Comparison of ENCODE assay signal across 29 cellular contexts in the genomic region with DNA sequence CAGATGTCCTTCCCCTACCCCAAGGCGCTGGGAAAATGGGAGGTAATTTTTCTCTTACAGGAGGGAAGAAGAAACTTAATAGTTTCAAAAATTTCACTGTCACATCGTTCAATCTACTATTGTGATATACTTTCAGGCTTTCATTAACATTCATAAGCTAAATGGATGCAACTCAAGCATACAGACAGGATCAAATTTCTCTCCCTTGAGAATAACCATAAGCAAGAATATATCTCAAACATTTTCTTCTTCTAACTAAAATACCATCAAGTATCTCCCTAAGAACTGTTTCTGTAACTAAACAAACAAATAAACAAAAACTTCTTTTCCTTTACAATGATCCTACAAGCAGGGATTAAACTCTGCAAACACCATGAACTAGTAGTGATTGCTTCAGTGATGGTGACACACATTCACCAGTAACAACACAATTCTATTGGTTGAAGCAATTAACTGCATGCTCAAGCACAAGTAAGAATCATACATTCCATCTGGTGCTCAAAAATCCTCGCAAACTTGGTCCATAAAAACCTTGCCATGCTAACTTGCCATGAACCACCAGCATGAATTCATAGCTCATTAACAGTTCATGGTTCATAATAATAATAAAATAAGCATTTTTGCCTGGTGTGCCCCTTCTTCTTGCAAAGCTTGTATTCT.
DNase-seq lines count a peak whose midpoint lies in the region; ATAC-seq and TF ChIP-seq lines count a peak whose summit lies in the region.
"Had no signal": no experiment of that assay in that cellular context is flagged by ENCODE, and none has a peak within 500 bp of the region (broad histone marks: within the 10 kb centered on the region; RNA-seq: fewer than 3 reads in every experiment).

No MANE protein-coding gene starts in this region.

- DNase-seq in left ventricle myocardium inferior (no peak), Right ventricle myocardium inferior (ENCODE audit: missing footprints) (no peak), NCI-H2171 treated with DMSO at 0.1 percent for 48 hours (lab: John Stamatoyannopoulos, UW) (peak; percentile 70), fibroblast of villous mesenchyme (ENCODE audit: low read depth) (peak; percentile 47), AG20443 (ENCODE audit: low spot score) (no peak), MM.1S (no peak), osteoblast (ENCODE audit: insufficient read length, low spot score, missing footprints) (no peak)
- DNase-seq in activated CD4-positive, alpha-beta memory T cell treated with anti-CD3 and anti-CD28 coated beads for 36 hours = no peak
- DNase-seq: activated B cell treated with CpG ODN at 0.5 μM for 24 hours; activated CD4-positive, alpha-beta T cell treated with anti-CD3 and anti-CD28 coated beads, Interleukin-2, amount 50 U/mL, for 1 hour; activated CD8-positive, alpha-beta memory T cell treated with anti-CD3 and anti-CD28 coated beads, Interleukin-2, amount 10 ng/mL, durations not matched to agents 7 days and 5 days; activated naive CD4-positive, alpha-beta T cell treated with anti-CD3 and anti-CD28 coated beads, Interleukin-2, amount 50 U/mL, for 16 hours; activated T-cell treated with anti-CD3 and anti-CD28 coated beads, Interleukin-2, amount 50 U/mL, for 72 hours; anterior cingulate cortex; DND-41; effector CD4-positive, alpha-beta T cell; HCEC 1CT; islet precursor cell; KBM-7; natural killer cell; NCI-H146; NCI-H526; occipital lobe; SHP77 treated with DMSO at 0.1 percent for 48 hours; small intestine; stimulated activated naive CD8-positive, alpha-beta T cell treated with anti-CD3 and anti-CD28 coated beads, Interleukin-15, amount 100 ng/mL, for 72 hours; T1000 had no signal

- POLR2A ChIA-PET in activated CD4-positive, alpha-beta memory T cell treated with anti-CD3 and anti-CD28 coated beads for 36 hours (lab: Charles Lee) = no interaction called here

- CTCF ChIA-PET in activated CD4-positive, alpha-beta memory T cell treated with anti-CD3 and anti-CD28 coated beads for 36 hours (lab: Charles Lee) = no interaction called here

- H3K4me1 Mint-ChIP-seq in activated CD4-positive, alpha-beta memory T cell treated with anti-CD3 and anti-CD28 coated beads for 36 hours (ENCODE audit: low read depth) = no peaks in the 10 kb centered on the region
- H3K4me1 Mint-ChIP-seq: activated B cell treated with CpG ODN at 0.5 μM for 24 hours; activated CD8-positive, alpha-beta memory T cell treated with anti-CD3 and anti-CD28 coated beads, Interleukin-2, amount 10 ng/mL, durations not matched to agents 7 days and 5 days; natural killer cell; stimulated activated naive CD8-positive, alpha-beta T cell treated with anti-CD3 and anti-CD28 coated beads, Interleukin-15, amount 100 ng/mL, for 72 hours had no signal

- no peak overlapping the region for H3K9ac ChIP-seq in MM.1S (ENCODE audit: low read length)
- H3K9ac ChIP-seq: BLaER1 had no signal

- H4K20me1 ChIP-seq in MM.1S (ENCODE audit: insufficient read depth, low read length) = no peaks in the 10 kb centered on the region
- H4K20me1 ChIP-seq in osteoblast (ENCODE audit: insufficient read depth, low read length) = no peaks in the 10 kb centered on the region
- H4K20me1 ChIP-seq: BLaER1 had no signal

- H3K36me3 ChIP-seq in left ventricle myocardium inferior (no peaks in the 10 kb centered on the region), MM.1S (replicated peaks; ENCODE audit: insufficient read depth, low read length) (no peaks in the 10 kb centered on the region), osteoblast (ENCODE audit: insufficient read depth, low read length) (no peaks in the 10 kb centered on the region)
- H3K36me3 ChIP-seq: BLaER1 had no signal

- peaks cover 70% of the 10 kb centered on the region for H3K4me1 ChIP-seq in left ventricle myocardium inferior
- no peaks in the 10 kb centered on the region for H3K4me1 ChIP-seq in MM.1S (ENCODE audit: low read length)
- peaks cover 6% of the 10 kb centered on the region for H3K4me1 ChIP-seq in osteoblast (ENCODE audit: insufficient read depth, low read length)

- H3K79me2 ChIP-seq in MM.1S (ENCODE audit: low read length) = no peaks in the 10 kb centered on the region
- H3K79me2 ChIP-seq in osteoblast (ENCODE audit: insufficient read depth, low read length) = peaks cover 61% of the 10 kb centered on the region

- H3K9me2 ChIP-seq in MM.1S (replicated peaks; ENCODE audit: insufficient read depth, low read length) = no peaks in the 10 kb centered on the region

- intact Hi-C loops in left ventricle myocardium inferior (cut with micrococcal nuclease) = no loop called here
- intact Hi-C loops in Right ventricle myocardium inferior (cut with DNase I) = no loop called here
- intact Hi-C loops in activated CD4-positive, alpha-beta memory T cell treated with anti-CD3 and anti-CD28 coated beads for 36 hours (cut with micrococcal nuclease) = no loop called here

- H3K27ac ChIP-seq in left ventricle myocardium inferior (replicated peaks) (peak overlapping the region; percentile 20), MM.1S (ENCODE audit: low read length) (no peak overlapping the region), osteoblast (ENCODE audit: low read depth, low read length) (no peak overlapping the region)
- H3K27ac ChIP-seq: BLaER1 had no signal

- TF ChIP-seq CTCF in left ventricle myocardium inferior (IDR thresholded peaks at IDR 0.05; ENCODE audit: borderline replicate concordance) = no peak
- no peak for TF ChIP-seq CTCF in fibroblast of villous mesenchyme (IDR thresholded peaks at IDR 0.05; ENCODE audit: insufficient read depth, low read depth, low read length)
- TF ChIP-seq CTCF in MM.1S (IDR thresholded peaks at IDR 0.05; ENCODE audit: low read length) = no peak
- no peak for TF ChIP-seq CTCF in osteoblast (IDR thresholded peaks at IDR 0.05; ENCODE audit: extremely low read depth, low read depth, low read length)

- no peaks in the 10 kb centered on the region for H3F3A ChIP-seq in MM.1S (ENCODE audit: insufficient read depth, low read length)

- H3K9me3 ChIP-seq in left ventricle myocardium inferior (replicated peaks) (no peaks in the 10 kb centered on the region), MM.1S (replicated peaks; ENCODE audit: insufficient read depth, low read length) (no peaks in the 10 kb centered on the region), osteoblast (ENCODE audit: low read depth, low read length) (no peaks in the 10 kb centered on the region)
- H3K9me3 ChIP-seq: BLaER1 had no signal

- H3K4me2 ChIP-seq in MM.1S (ENCODE audit: low read depth, low read length) (no peak overlapping the region), osteoblast (ENCODE audit: insufficient read depth, low read length) (no peak overlapping the region)
- H3K4me2 ChIP-seq: BLaER1 had no signal

- H3K4me3 ChIP-seq in left ventricle myocardium inferior = no peak overlapping the region
- H3K4me3 ChIP-seq in fibroblast of villous mesenchyme (ENCODE audit: low read depth, low read length) = no peak overlapping the region
- H3K4me3 ChIP-seq in MM.1S (ENCODE audit: low read length) = no peak overlapping the region
- no peak overlapping the region for H3K4me3 ChIP-seq in osteoblast (ENCODE audit: insufficient read depth, low read length)
- H3K4me3 ChIP-seq: BLaER1 had no signal

- no peak for ATAC-seq in Right ventricle myocardium inferior
- ATAC-seq: activated CD8-positive, alpha-beta memory T cell treated with anti-CD3 and anti-CD28 coated beads, Interleukin-2, amount 10 ng/mL, durations not matched to agents 7 days and 5 days; activated T-cell treated with anti-CD3 and anti-CD28 coated beads, Interleukin-2, amount 50 U/mL, for 72 hours; natural killer cell; Panc1; stimulated activated naive CD8-positive, alpha-beta T cell treated with anti-CD3 and anti-CD28 coated beads, Interleukin-15, amount 100 ng/mL, for 72 hours had no signal

- no peak overlapping the region for H3K27ac Mint-ChIP-seq in activated CD4-positive, alpha-beta memory T cell treated with anti-CD3 and anti-CD28 coated beads for 36 hours
- H3K27ac Mint-ChIP-seq: activated B cell treated with CpG ODN at 0.5 μM for 24 hours; activated CD8-positive, alpha-beta memory T cell treated with anti-CD3 and anti-CD28 coated beads, Interleukin-2, amount 10 ng/mL, durations not matched to agents 7 days and 5 days; activated T-cell treated with anti-CD3 and anti-CD28 coated beads, Interleukin-2, amount 50 U/mL, for 72 hours; natural killer cell; stimulated activated naive CD8-positive, alpha-beta T cell treated with anti-CD3 and anti-CD28 coated beads, Interleukin-15, amount 100 ng/mL, for 72 hours had no signal

- no peaks in the 10 kb centered on the region for H3K27me3 Mint-ChIP-seq in activated CD4-positive, alpha-beta memory T cell treated with anti-CD3 and anti-CD28 coated beads for 36 hours
- H3K27me3 Mint-ChIP-seq: activated B cell treated with CpG ODN at 0.5 μM for 24 hours; stimulated activated naive CD8-positive, alpha-beta T cell treated with anti-CD3 and anti-CD28 coated beads, Interleukin-15, amount 100 ng/mL, for 72 hours had no signal

- no peaks in the 10 kb centered on the region for H3K36me3 Mint-ChIP-seq in activated CD4-positive, alpha-beta memory T cell treated with anti-CD3 and anti-CD28 coated beads for 36 hours
- H3K36me3 Mint-ChIP-seq: activated CD8-positive, alpha-beta memory T cell treated with anti-CD3 and anti-CD28 coated beads, Interleukin-2, amount 10 ng/mL, durations not matched to agents 7 days and 5 days; natural killer cell had no signal

- H3K27me3 ChIP-seq in left ventricle myocardium inferior (ENCODE audit: low read depth) (no peaks in the 10 kb centered on the region), MM.1S (replicated peaks; ENCODE audit: insufficient read depth, low read length) (no peaks in the 10 kb centered on the region), osteoblast (ENCODE audit: insufficient read depth, low read length) (no peaks in the 10 kb centered on the region)
- H3K27me3 ChIP-seq: BLaER1 had no signal

- H2AFZ ChIP-seq in MM.1S (ENCODE audit: low read length) (no peak overlapping the region), osteoblast (ENCODE audit: low read length) (no peak overlapping the region)

- H3K4me3 Mint-ChIP-seq in activated CD4-positive, alpha-beta memory T cell treated with anti-CD3 and anti-CD28 coated beads for 36 hours = no peak overlapping the region
- H3K4me3 Mint-ChIP-seq: activated B cell treated with CpG ODN at 0.5 μM for 24 hours; activated CD8-positive, alpha-beta memory T cell treated with anti-CD3 and anti-CD28 coated beads, Interleukin-2, amount 10 ng/mL, durations not matched to agents 7 days and 5 days; activated T-cell treated with anti-CD3 and anti-CD28 coated beads, Interleukin-2, amount 50 U/mL, for 72 hours; natural killer cell; stimulated activated naive CD8-positive, alpha-beta T cell treated with anti-CD3 and anti-CD28 coated beads, Interleukin-15, amount 100 ng/mL, for 72 hours had no signal

- H3K9me3 Mint-ChIP-seq in activated CD4-positive, alpha-beta memory T cell treated with anti-CD3 and anti-CD28 coated beads for 36 hours = no peaks in the 10 kb centered on the region
- H3K9me3 Mint-ChIP-seq: activated B cell treated with CpG ODN at 0.5 μM for 24 hours; activated T-cell treated with anti-CD3 and anti-CD28 coated beads, Interleukin-2, amount 50 U/mL, for 72 hours; natural killer cell; stimulated activated naive CD8-positive, alpha-beta T cell treated with anti-CD3 and anti-CD28 coated beads, Interleukin-15, amount 100 ng/mL, for 72 hours had no signal

Comparison
In these comparisons a context has a peak if more than half of its experiments do, and no peak if none do; other contexts are left out.
1. DNase-seq: peak in NCI-H2171 treated with DMSO at 0.1 percent for 48 hours (single experiment) and fibroblast of villous mesenchyme (single experiment); none in left ventricle myocardium inferior (single experiment), Right ventricle myocardium inferior (single experiment), activated CD4-positive, alpha-beta memory T cell treated with anti-CD3 and anti-CD28 coated beads for 36 hours (single experiment), AG20443 (single experiment), MM.1S (single experiment) and osteoblast (single experiment).